27 cellular contexts compared by ENCODE assay signal in the genomic region with DNA sequence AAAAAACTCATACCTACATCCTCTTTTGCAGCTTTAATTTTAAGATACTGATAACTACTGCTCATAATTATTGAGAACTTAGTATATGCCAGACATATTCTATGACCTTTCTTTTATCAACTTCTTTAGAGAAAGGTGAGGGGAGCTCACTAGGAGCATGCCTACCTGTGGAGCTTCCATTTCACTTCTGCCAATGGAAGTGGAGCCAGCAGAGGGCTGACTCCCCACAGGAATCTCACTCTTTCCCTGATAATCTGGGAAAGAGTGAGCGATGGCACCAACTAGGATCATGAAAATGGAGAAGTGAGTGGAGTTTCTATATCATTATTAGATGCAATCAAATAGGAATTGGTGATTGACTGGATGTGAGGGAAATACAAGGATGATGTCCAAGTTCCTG.
"Had no signal": no experiment of that assay in that cellular context is flagged by ENCODE, and none has a peak within 500 bp of the region (broad histone marks: within the 10 kb centered on the region; RNA-seq: fewer than 3 reads in every experiment).

No MANE protein-coding gene starts in this region.

- H3K4me3 Mint-ChIP-seq: activated CD4-positive, alpha-beta memory T cell treated with anti-CD3 and anti-CD28 coated beads for 36 hours; activated CD4-positive, alpha-beta T cell treated with anti-CD3 and anti-CD28 coated beads, Interleukin-2, amount 10 ng/mL, durations not matched to agents 7 days and 5 days; activated naive CD8-positive, alpha-beta T cell; activated T-cell treated with anti-CD3 and anti-CD28 coated beads, Interleukin-2, amount 50 U/mL, for 4 hours; T-helper 1 cell treated with Interleukin-12 subunit alpha and Interleukin-12 subunit beta and Interleukin-4 antibody, amounts not matched to agents 30 μg/mL and 1 μg/mL, for 36 hours had no signal

- H3K27me3 ChIP-seq: breast epithelium had no signal

- H3K36me3 Mint-ChIP-seq: activated CD4-positive, alpha-beta memory T cell treated with anti-CD3 and anti-CD28 coated beads for 36 hours; activated naive CD8-positive, alpha-beta T cell had no signal

- H3K9me3 Mint-ChIP-seq: activated CD4-positive, alpha-beta memory T cell treated with anti-CD3 and anti-CD28 coated beads for 36 hours; activated CD4-positive, alpha-beta T cell treated with anti-CD3 and anti-CD28 coated beads, Interleukin-2, amount 10 ng/mL, durations not matched to agents 7 days and 5 days; activated T-cell treated with anti-CD3 and anti-CD28 coated beads, Interleukin-2, amount 50 U/mL, for 4 hours; T-helper 1 cell treated with Interleukin-12 subunit alpha and Interleukin-12 subunit beta and Interleukin-4 antibody, amounts not matched to agents 30 μg/mL and 1 μg/mL, for 36 hours had no signal

- ATAC-seq: activated T-cell treated with anti-CD3 and anti-CD28 coated beads, Interleukin-2, amount 50 U/mL, for 4 hours; Panc1; Right ventricle myocardium inferior; SK-N-SH treated with all-trans-retinoic acid at 6 μM for 48 hours had no signal

- H3K27ac Mint-ChIP-seq: activated CD4-positive, alpha-beta memory T cell treated with anti-CD3 and anti-CD28 coated beads for 36 hours; activated CD4-positive, alpha-beta T cell treated with anti-CD3 and anti-CD28 coated beads, Interleukin-2, amount 10 ng/mL, durations not matched to agents 7 days and 5 days; activated naive CD8-positive, alpha-beta T cell; T-helper 1 cell treated with Interleukin-12 subunit alpha and Interleukin-12 subunit beta and Interleukin-4 antibody, amounts not matched to agents 30 μg/mL and 1 μg/mL, for 36 hours had no signal

- DNase-seq: activated CD4-positive, alpha-beta memory T cell treated with anti-CD3 and anti-CD28 coated beads for 36 hours; activated CD4-positive, alpha-beta T cell treated with anti-CD3 and anti-CD28 coated beads, Interleukin-2, amount 10 ng/mL, durations not matched to agents 7 days and 5 days; activated CD4-positive, CD25-positive, alpha-beta regulatory T cell; activated CD8-positive, alpha-beta memory T cell treated with anti-CD3 and anti-CD28 coated beads for 24 hours; activated effector memory CD4-positive, alpha-beta T cell treated with anti-CD3 and anti-CD28 coated beads, Interleukin-2, amount 50 U/mL, for 16 hours; activated naive CD4-positive, alpha-beta T cell treated with Interleukin-2 at 50 U/mL for 16 hours; activated T-cell treated with anti-CD3 and anti-CD28 coated beads, Interleukin-2, amount 50 U/mL, for 4 hours; amygdala; caudate nucleus; KG1; NCI-H1092; NCI-H1417; NCI-H1930; NCI-H2107; NCI-H2171 treated with DMSO at 0.1 percent for 48 hours; NCI-H226; NCI-H526; NK-92 treated with Interleukin-12 subunit alpha and Interleukin-12 subunit beta, amount 100 ng/mL, for 24 hours; OCI-M1; RPMI8226; SW 1271 had no signal

- H3K36me3 ChIP-seq: breast epithelium had no signal

- H3K4me1 Mint-ChIP-seq: activated CD4-positive, alpha-beta T cell treated with anti-CD3 and anti-CD28 coated beads, Interleukin-2, amount 10 ng/mL, durations not matched to agents 7 days and 5 days had no signal

- H3K27me3 Mint-ChIP-seq: activated CD4-positive, alpha-beta memory T cell treated with anti-CD3 and anti-CD28 coated beads for 36 hours; activated CD4-positive, alpha-beta T cell treated with anti-CD3 and anti-CD28 coated beads, Interleukin-2, amount 10 ng/mL, durations not matched to agents 7 days and 5 days; activated naive CD8-positive, alpha-beta T cell had no signal

- H3K4me1 ChIP-seq: breast epithelium had no signal

- H3K4me3 ChIP-seq: breast epithelium had no signal

- H3K27ac ChIP-seq: breast epithelium had no signal
